In the genomic region with DNA sequence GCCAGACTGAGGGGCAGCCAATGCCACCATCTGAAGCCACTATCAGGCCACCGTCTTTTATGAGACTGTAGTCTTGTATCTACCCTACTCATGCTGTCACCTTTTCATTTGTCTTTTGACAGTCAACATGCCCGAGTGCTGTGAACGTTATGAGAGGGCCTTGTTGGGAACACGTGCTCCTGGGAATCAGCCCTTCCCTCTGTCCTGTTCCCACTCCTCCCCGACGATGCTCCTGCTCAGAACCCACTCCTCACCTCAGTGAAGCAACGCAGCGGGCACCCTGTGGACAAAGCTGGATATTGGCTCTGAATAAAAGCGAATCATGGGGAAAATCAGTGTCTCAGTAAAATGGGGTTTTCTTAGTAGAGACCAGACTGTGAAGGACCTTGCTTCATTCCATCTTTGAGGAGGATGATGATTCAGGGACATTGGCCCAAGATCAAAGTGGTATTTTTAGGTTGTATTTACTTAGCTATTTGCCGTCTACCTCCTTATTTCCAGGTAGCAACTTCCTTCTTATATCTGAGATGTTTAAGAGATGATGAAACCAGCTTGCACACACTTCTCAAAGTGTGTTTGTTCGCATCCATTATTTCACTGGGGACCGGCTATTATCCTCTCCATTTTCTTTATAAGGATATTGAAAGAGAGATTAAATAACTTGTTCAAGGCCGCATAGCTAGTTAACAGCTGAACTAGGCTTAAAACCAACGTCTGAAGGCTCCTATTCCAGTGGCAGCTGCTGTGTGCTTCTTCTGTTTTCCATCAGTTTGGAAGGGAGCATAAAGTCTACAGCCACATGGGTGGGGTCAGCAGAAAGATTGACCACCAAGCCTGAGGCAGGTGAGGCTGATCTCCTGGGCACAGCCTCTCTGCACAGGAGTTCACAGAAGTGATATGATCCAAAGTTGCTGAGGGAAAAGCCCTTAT, we compare ENCODE assay signal across 10 cellular contexts. TPM values are rescaled to one million over a fixed set of nuclear protein-coding genes. Genes with fewer than 3 reads are reported as not detected.
DNase-seq lines count a peak whose midpoint lies in the region; ATAC-seq and TF ChIP-seq lines count a peak whose summit lies in the region.
"Had no signal": no experiment of that assay in that cellular context is flagged by ENCODE, and none has a peak within 500 bp of the region (broad histone marks: within the 10 kb centered on the region; RNA-seq: fewer than 3 reads in every experiment).

No MANE protein-coding gene starts in this region.

- intact Hi-C loops in upper lobe of right lung (cut with DNase I) = no loop called here

- H3K27ac ChIP-seq in SK-N-SH (ENCODE audit: low read depth in 2 of 2, low read length in 1 of 2) (peak overlapping the region in 1 of 2 experiments; percentile 24; a peak in 1 of 4 replicates), cingulate gyrus (ENCODE audit: low read depth, low read length) (peak overlapping the region; percentile 94), upper lobe of right lung (peak overlapping the region; percentile 85)

- TF ChIP-seq RAD21 in SK-N-SH (IDR thresholded peaks at IDR 0.05; ENCODE audit: low read length) = no peak

- CTCF ChIA-PET in SK-N-SH (lab: Yijun Ruan, JAX) = interaction anchor here (0.9 kb wide), 1 partner anchor 15 kb away, joined by 3 read pairs; no protein-coding TSS in a partner anchor

- H2AFZ ChIP-seq in SK-N-SH (ENCODE audit: low read depth) = no peak overlapping the region

- H3K27me3 ChIP-seq in SK-N-SH (ENCODE audit: insufficient read depth) (no peaks in the 10 kb centered on the region), mucosa of stomach (ENCODE audit: control insufficient read depth, insufficient read depth, low read length) (no peaks in the 10 kb centered on the region), upper lobe of right lung (no peaks in the 10 kb centered on the region)
- H3K27me3 ChIP-seq: MG63 had no signal

- whole genome bisulfite sequencing in SK-N-SH (ENCODE audit: low lambda C conversion rate) = 82% methylated on average over 14 of the region's 14 CpGs

- TF ChIP-seq CTCF in SK-N-SH (IDR thresholded peaks at IDR 0.05) (no peak), upper lobe of right lung (IDR thresholded peaks at IDR 0.05) (no peak)

- H3F3A ChIP-seq in SK-N-SH (replicated peaks; ENCODE audit: insufficient read depth) = peaks cover 43% of the 10 kb centered on the region

- no peak overlapping the region for H3K9ac ChIP-seq in SK-N-SH
- peak overlapping the region; percentile 62 for H3K9ac ChIP-seq in mucosa of stomach (ENCODE audit: low read length)

- no peak overlapping the region for H3K4me3 ChIP-seq in SK-N-SH (ENCODE audit: low read depth in 2 of 2, low read length in 1 of 2)
- no peak overlapping the region for H3K4me3 ChIP-seq in mucosa of stomach (ENCODE audit: low read length)
- no peak overlapping the region for H3K4me3 ChIP-seq in upper lobe of right lung
- H3K4me3 ChIP-seq: MG63 had no signal

- H3K9me2 ChIP-seq in SK-N-SH = no peaks in the 10 kb centered on the region

- peaks cover 71 to 72% of the 10 kb centered on the region in 2 experiments for H3K4me1 ChIP-seq in SK-N-SH (ENCODE audit: control insufficient read depth in 1 of 2, insufficient read depth in 2 of 2, low read depth in 1 of 2, low read length in 1 of 2)
- H3K4me1 ChIP-seq in mucosa of stomach (ENCODE audit: control insufficient read depth, insufficient read depth, low read length) = peaks cover 74% of the 10 kb centered on the region
- peaks cover 79% of the 10 kb centered on the region for H3K4me1 ChIP-seq in upper lobe of right lung

- ATAC-seq in SK-N-SH treated with all-trans-retinoic acid at 6 μM for 48 hours (no peak), upper lobe of right lung (peak; percentile 4), left lobe of liver (no peak)

- H3K36me3 ChIP-seq in SK-N-SH (replicated peaks in 1 of 2; ENCODE audit: control insufficient read depth in 1 of 2, insufficient read depth in 2 of 2, low read length in 1 of 2) (no peaks in the 10 kb centered on the region), mucosa of stomach (ENCODE audit: control insufficient read depth, insufficient read depth, low read length) (no peaks in the 10 kb centered on the region), upper lobe of right lung (no peaks in the 10 kb centered on the region)
- H3K36me3 ChIP-seq: MG63 had no signal

- TF ChIP-seq EP300 in SK-N-SH (IDR thresholded peaks at IDR 0.05; ENCODE audit: borderline replicate concordance in 1 of 2, low read depth in 1 of 2, low read length in 1 of 2) = no peak

- POLR2A ChIA-PET in SK-N-SH (lab: Yijun Ruan, JAX) = interaction anchor here (1.3 kb wide), 1 partner anchor 48 kb away, joined by 4 read pairs; no protein-coding TSS in a partner anchor

- H3K9me3 ChIP-seq in SK-N-SH (no peaks in the 10 kb centered on the region), mucosa of stomach (ENCODE audit: control insufficient read depth, low read length) (no peaks in the 10 kb centered on the region), upper lobe of right lung (no peaks in the 10 kb centered on the region)

- H3K4me2 ChIP-seq in SK-N-SH = no peak overlapping the region

- DNase-seq in SK-N-SH (no peak), upper lobe of right lung (no peak), HK-2 (ENCODE audit: unreplicated experiment) (no peak), DMS114 treated with DMSO at 0.1 percent for 48 hours (lab: John Stamatoyannopoulos, UW; ENCODE audit: unreplicated experiment) (no peak), left lobe of liver (ENCODE audit: low spot score) (no peak)
- DNase-seq: SW 1271 had no signal

- no peaks in the 10 kb centered on the region for H4K20me1 ChIP-seq in SK-N-SH (ENCODE audit: insufficient read depth)

- peaks cover 8% of the 10 kb centered on the region; the same call in 1 of the 2 replicates for H3K79me2 ChIP-seq in SK-N-SH (ENCODE audit: insufficient read depth)

TF ChIP-seq in SK-N-SH, 30 proteins besides CTCF, POLR2A, EP300 and RAD21:
- TF ChIP-seq NFIC (IDR thresholded peaks at IDR 0.05; ENCODE audit: borderline replicate concordance) = peak; percentile 22; the same call in 1 of the 2 replicates
- no peak for TF ChIP-seq SIN3A (IDR thresholded peaks at IDR 0.05; ENCODE audit: borderline replicate concordance, low read depth, low read length)

TF ChIP-seq in SK-N-SH treated with all-trans-retinoic acid at 6 μM for 48 hours, 23 proteins besides CTCF, POLR2A, EP300 and RAD21 (continues in another document):
- no peak for TF ChIP-seq ZFP30 (CRISPR knock-in tag; IDR thresholded peaks at IDR 0.05)
- no peak for TF ChIP-seq ZNF8 (CRISPR knock-in tag; IDR thresholded peaks at IDR 0.05)
- TF ChIP-seq, protein P1, sequence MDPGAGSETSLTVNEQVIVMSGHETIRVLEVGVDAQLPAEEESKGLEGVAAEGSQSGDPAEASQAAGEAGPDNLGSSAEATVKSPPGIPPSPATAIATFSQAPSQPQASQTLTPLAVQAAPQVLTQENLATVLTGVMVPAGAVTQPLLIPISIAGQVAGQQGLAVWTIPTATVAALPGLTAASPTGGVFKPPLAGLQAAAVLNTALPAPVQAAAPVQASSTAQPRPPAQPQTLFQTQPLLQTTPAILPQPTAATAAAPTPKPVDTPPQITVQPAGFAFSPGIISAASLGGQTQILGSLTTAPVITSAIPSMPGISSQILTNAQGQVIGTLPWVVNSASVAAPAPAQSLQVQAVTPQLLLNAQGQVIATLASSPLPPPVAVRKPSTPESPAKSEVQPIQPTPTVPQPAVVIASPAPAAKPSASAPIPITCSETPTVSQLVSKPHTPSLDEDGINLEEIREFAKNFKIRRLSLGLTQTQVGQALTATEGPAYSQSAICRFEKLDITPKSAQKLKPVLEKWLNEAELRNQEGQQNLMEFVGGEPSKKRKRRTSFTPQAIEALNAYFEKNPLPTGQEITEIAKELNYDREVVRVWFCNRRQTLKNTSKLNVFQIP (CRISPR knock-in tag; IDR thresholded peaks at IDR 0.05; ENCODE audit: borderline replicate concordance, low read depth) = no peak
- TF ChIP-seq GLIS3 (CRISPR knock-in tag; IDR thresholded peaks at IDR 0.05) = no peak
- no peak for TF ChIP-seq SNAI2 (CRISPR knock-in tag; IDR thresholded peaks at IDR 0.05)
- no peak for TF ChIP-seq RARB (CRISPR knock-in tag; IDR thresholded peaks at IDR 0.05)
- TF ChIP-seq BACH2 (CRISPR knock-in tag; IDR thresholded peaks at IDR 0.05; ENCODE audit: borderline replicate concordance) = no peak
- no peak for TF ChIP-seq CREB5 (CRISPR knock-in tag; IDR thresholded peaks at IDR 0.05; ENCODE audit: low read depth)
- no peak for TF ChIP-seq ISL1 (CRISPR knock-in tag; IDR thresholded peaks at IDR 0.05)
- TF ChIP-seq ARNTL (CRISPR knock-in tag; IDR thresholded peaks at IDR 0.05; ENCODE audit: borderline replicate concordance, low read depth) = no peak
- TF ChIP-seq TCF4 (CRISPR knock-in tag; IDR thresholded peaks at IDR 0.05; ENCODE audit: borderline replicate concordance) = no peak
- TF ChIP-seq TOX (CRISPR knock-in tag; IDR thresholded peaks at IDR 0.05; ENCODE audit: borderline replicate concordance) = no peak
- no peak for TF ChIP-seq OSR1 (CRISPR knock-in tag; IDR thresholded peaks at IDR 0.05)
- no peak for TF ChIP-seq ZNF70 (CRISPR knock-in tag; IDR thresholded peaks at IDR 0.05)
- TF ChIP-seq ZNF565 (CRISPR knock-in tag; conservative IDR thresholded peaks at IDR 0.05; ENCODE audit: low read depth) = no peak
- no peak for TF ChIP-seq ZFP3 (CRISPR knock-in tag; IDR thresholded peaks at IDR 0.05)

RNA-seq across cellular contexts. Expression of gene CTDSP2, which starts 43.9 kb away (rescaled TPM):
- polyA plus RNA-seq in SK-N-SH (2012; rRNA removed) = 117 and 119 TPM in 2 replicates
- polyA plus RNA-seq in SK-N-SH (2012; cell fraction: cytosol; rRNA removed) = 87.3 and 102 TPM in 2 replicates
- polyA plus RNA-seq in SK-N-SH (2012; cell fraction: nucleus; rRNA removed) = 145 and 147 TPM in 2 replicates
- total RNA-seq in upper lobe of right lung (217 TPM), left lobe of liver (86.3 TPM)

RNA-seq across cellular contexts. Expression of gene ATP23, which starts 50.9 kb away (rescaled TPM):
- polyA plus RNA-seq in SK-N-SH (2012; rRNA removed) = 6.4 and 6.6 TPM in 2 replicates
- polyA plus RNA-seq in SK-N-SH (2012; cell fraction: cytosol; rRNA removed) = 7.0 and 7.2 TPM in 2 replicates
- polyA plus RNA-seq in SK-N-SH (2012; cell fraction: nucleus; rRNA removed) = 2.6 and 2.8 TPM in 2 replicates
- 6.2 TPM for total RNA-seq in upper lobe of right lung
- total RNA-seq in left lobe of liver = 4.0 TPM
